In genomic region chr6:27156874-27157460, GRCh38 we compare ENCODE assay signal across 8 cellular contexts.
DNase-seq lines count a peak whose midpoint lies in the region; ATAC-seq, FAIRE-seq and TF ChIP-seq lines count a peak whose summit lies in the region.

No MANE protein-coding gene starts in this region.

- intact Hi-C loops in PC-9 (cut with micrococcal nuclease; ENCODE audit: unreplicated experiment), result loop anchor here (1.0 kb wide), 1 partner anchor 550 kb away; no protein-coding TSS in a partner anchor
- intact Hi-C loops in sigmoid colon (cut with DNase I), result no loop called here

- H3F3A ChIP-seq in PC-9 (ENCODE audit: insufficient read depth, low read depth), result peaks cover 23% of the 10 kb centered on the region

- H2AFZ ChIP-seq in PC-9, result peak overlapping the region; percentile 84

- no peaks in the 10 kb centered on the region for H4K20me1 ChIP-seq in PC-9 (ENCODE audit: insufficient read depth)

- TF ChIP-seq POLR2A in sigmoid colon (IDR thresholded peaks at IDR 0.05), result no peak
- TF ChIP-seq POLR2A in GM12892 (IDR thresholded peaks at IDR 0.05; ENCODE audit: low read depth, low read length), result no peak

- no peak for FAIRE-seq in GM12892 (lab: Jason Lieb, UNC)

- CTCF ChIA-PET in PC-9 (lab: Charles Lee), result interaction anchor here (0.5 to 0.9 kb wide), 3 partner anchors 29 to 117 kb away, joined by 5 to 7 read pairs (median 7); no protein-coding TSS in a partner anchor

- H3K4me1 ChIP-seq in PC-9 (replicated peaks; ENCODE audit: insufficient read depth), result 0 out of 2 replicates have a peak, but pooled peaks cover 8% of the 10 kb centered on the region
- H3K4me1 ChIP-seq in sigmoid colon, result peaks cover 0 to 14% (median 10%) of the 10 kb centered on the region in 4 donors

- H3K4me3 ChIP-seq in PC-9 (peak overlapping the region; percentile 72), fibroblast of mammary gland (ENCODE audit: control insufficient read depth, low read depth, low read length) (peak overlapping the region; percentile 70), sigmoid colon (peak overlapping the region in 3 of 4 donors; percentile 24 to 37 (median 34))

- BruUV-seq in PC-9 (replicated peaks; lab: Mats Ljungman, UMichigan), result no TSS peak

- peak overlapping the region; percentile 57 for H3K27ac ChIP-seq in PC-9
- H3K27ac ChIP-seq in sigmoid colon, result no peak overlapping the region

- H3K27me3 ChIP-seq in PC-9 (ENCODE audit: insufficient read depth, low read depth) (no peaks in the 10 kb centered on the region), sigmoid colon (peaks cover 0 to 5% (median 4%) of the 10 kb centered on the region in 3 donors)

- TF ChIP-seq CTCF in PC-9 (conservative IDR thresholded peaks at IDR 0.05) (no peak), fibroblast of mammary gland (conservative IDR thresholded peaks at IDR 0.05; ENCODE audit: control insufficient read depth, insufficient read depth, low read depth, low read length) (no peak), sigmoid colon (IDR thresholded peaks at IDR 0.05) (no peak)

- H3K4me2 ChIP-seq in PC-9, result peak overlapping the region; percentile 76

- H3K79me2 ChIP-seq in PC-9 (ENCODE audit: low read depth), result no peaks in the 10 kb centered on the region

- ATAC-seq in GM21619 (IDR thresholded peaks at IDR 0.05; ENCODE audit: unreplicated experiment), result peak; percentile 12
- no peak for ATAC-seq in HG03025 (IDR thresholded peaks at IDR 0.05; ENCODE audit: low FRiP score, unreplicated experiment)
- ATAC-seq in HG02610 (IDR thresholded peaks at IDR 0.05; ENCODE audit: unreplicated experiment), result no peak

- H3K36me3 ChIP-seq in PC-9 (ENCODE audit: low read depth), result no peaks in the 10 kb centered on the region
- no peaks in the 10 kb centered on the region for H3K36me3 ChIP-seq in sigmoid colon

- no peak for TF ChIP-seq EP300 in sigmoid colon (IDR thresholded peaks at IDR 0.05)

- 29 to 34% methylated on average over 15 of the region's 15 CpGs for WGBS in sigmoid colon, 2 donors

- no peak for DNase-seq in PC-9
- no peak for DNase-seq in fibroblast of mammary gland (ENCODE audit: low read depth)
- no peak for DNase-seq in sigmoid colon
- DNase-seq in GM12892 (ENCODE audit: insufficient read length), result no peak
- no peak for DNase-seq in 8988T

- no peaks in the 10 kb centered on the region for H3K9me2 ChIP-seq in PC-9 (ENCODE audit: insufficient read depth)

- POLR2A ChIA-PET in PC-9 (lab: Charles Lee; ENCODE audit: unreplicated experiment), result interaction anchor here (0.5 to 0.7 kb wide), 7 partner anchors 9 to 1373 kb away, joined by 3 to 23 read pairs (median 3); a partner anchor contains a TSS

- no peaks in the 10 kb centered on the region for H3K9me3 ChIP-seq in PC-9 (ENCODE audit: insufficient read depth, low read depth)
- no peaks in the 10 kb centered on the region for H3K9me3 ChIP-seq in sigmoid colon
